1 cellular context compared by ENCODE assay signal in the genomic region with DNA sequence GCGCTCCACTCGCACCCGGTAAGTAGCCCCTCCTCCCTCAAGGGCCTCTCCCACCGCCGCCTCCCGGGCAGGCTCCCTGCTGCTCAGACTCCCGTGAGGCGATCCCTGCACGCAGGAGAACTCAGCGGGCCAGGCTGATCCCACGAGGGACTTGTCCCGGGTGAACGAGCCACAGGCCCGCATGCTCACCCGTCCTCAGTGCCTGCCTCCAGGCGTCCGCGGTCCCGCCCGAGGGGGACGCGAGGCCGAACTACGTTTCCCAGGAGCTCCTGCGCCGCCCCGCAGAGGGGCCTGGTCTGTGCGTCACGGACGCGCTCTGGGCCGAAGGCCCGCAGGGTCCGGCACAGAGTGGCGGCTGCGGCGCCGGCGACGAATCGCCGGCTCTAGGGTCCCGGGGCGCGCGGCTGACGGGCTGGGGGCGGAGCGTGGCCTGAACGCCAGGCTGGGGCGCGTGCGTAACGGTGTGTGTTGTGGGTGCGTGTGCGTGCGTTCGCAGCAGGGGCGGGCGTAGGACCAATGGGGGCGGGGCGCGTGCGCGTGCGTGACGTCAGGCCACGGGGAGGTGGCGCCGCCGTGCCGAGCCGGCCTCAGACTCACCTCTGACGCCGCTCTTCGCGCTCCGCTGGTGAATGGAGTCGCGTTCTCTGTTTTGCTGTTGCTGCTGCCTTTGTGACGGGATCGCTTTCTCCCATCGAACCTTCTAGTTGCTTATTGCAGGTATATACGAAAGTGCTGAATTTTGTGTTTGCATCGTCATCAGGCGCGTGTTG.
TF ChIP-seq lines count a peak whose summit lies in the region.

A gene (plus strand): TSS at position 590 of the 770 bp plus-strand sequence. CDS start 13,866 bp downstream, outside the sequence.
A gene (minus strand): TSS at position 237 of the 770 bp plus-strand sequence. CDS start 8,356 bp downstream, outside the sequence.

TF ChIP-seq in HEK293, 187 proteins besides CTCF, POLR2A, EP300 and RAD21 (continued from another document and continues in another):
- TF ChIP-seq MEIS1 (CRISPR knock-in tag; IDR thresholded peaks at IDR 0.05; ENCODE audit: borderline replicate concordance), result no peak
- TF ChIP-seq, protein P1, sequence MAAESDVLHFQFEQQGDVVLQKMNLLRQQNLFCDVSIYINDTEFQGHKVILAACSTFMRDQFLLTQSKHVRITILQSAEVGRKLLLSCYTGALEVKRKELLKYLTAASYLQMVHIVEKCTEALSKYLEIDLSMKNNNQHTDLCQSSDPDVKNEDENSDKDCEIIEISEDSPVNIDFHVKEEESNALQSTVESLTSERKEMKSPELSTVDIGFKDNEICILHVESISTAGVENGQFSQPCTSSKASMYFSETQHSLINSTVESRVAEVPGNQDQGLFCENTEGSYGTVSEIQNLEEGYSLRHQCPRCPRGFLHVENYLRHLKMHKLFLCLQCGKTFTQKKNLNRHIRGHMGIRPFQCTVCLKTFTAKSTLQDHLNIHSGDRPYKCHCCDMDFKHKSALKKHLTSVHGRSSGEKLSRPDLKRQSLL (tag by site-specific recombination; IDR thresholded peaks at IDR 0.05), result peak; percentile 92
- no peak for TF ChIP-seq ZNF239 (tag by site-specific recombination; IDR thresholded peaks at IDR 0.05)
- TF ChIP-seq ZNF175 (tag by site-specific recombination; IDR thresholded peaks at IDR 0.05), result no peak
- no peak for TF ChIP-seq ZNF16 (tag by site-specific recombination; IDR thresholded peaks at IDR 0.05; ENCODE audit: low read depth)
- no peak for TF ChIP-seq ZNF202 (tag by site-specific recombination; IDR thresholded peaks at IDR 0.05; ENCODE audit: borderline replicate concordance)
- no peak for TF ChIP-seq ZNF274 (IDR thresholded peaks at IDR 0.05; ENCODE audit: low read length)
- no peak for TF ChIP-seq ZNF274 (tag by site-specific recombination; IDR thresholded peaks at IDR 0.05; ENCODE audit: borderline replicate concordance)
- TF ChIP-seq WT1 (tag by site-specific recombination; IDR thresholded peaks at IDR 0.05), result no peak
- peak; percentile 34; the same call in 1 of the 2 replicates for TF ChIP-seq MZF1 (tag by site-specific recombination; IDR thresholded peaks at IDR 0.05; ENCODE audit: borderline replicate concordance)
- no peak for TF ChIP-seq ZNF548 (tag by site-specific recombination; IDR thresholded peaks at IDR 0.05)
- peak; percentile 14 for TF ChIP-seq YY1 (tag by site-specific recombination; IDR thresholded peaks at IDR 0.05)
- TF ChIP-seq, protein P2, sequence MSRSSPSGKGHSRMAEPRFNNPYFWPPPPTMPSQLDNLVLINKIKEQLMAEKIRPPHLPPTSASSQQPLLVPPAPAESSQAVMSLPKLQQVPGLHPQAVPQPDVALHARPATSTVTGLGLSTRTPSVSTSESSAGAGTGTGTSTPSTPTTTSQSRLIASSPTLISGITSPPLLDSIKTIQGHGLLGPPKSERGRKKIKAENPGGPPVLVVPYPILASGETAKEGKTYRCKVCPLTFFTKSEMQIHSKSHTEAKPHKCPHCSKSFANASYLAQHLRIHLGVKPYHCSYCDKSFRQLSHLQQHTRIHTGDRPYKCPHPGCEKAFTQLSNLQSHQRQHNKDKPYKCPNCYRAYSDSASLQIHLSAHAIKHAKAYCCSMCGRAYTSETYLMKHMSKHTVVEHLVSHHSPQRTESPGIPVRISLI (tag by site-specific recombination; IDR thresholded peaks at IDR 0.05), result no peak
- no peak for TF ChIP-seq ZNF747 (tag by site-specific recombination; IDR thresholded peaks at IDR 0.05)
- TF ChIP-seq ZNF670 (tag by site-specific recombination; IDR thresholded peaks at IDR 0.05; ENCODE audit: low read depth), result no peak
- TF ChIP-seq ZNF311 (tag by site-specific recombination; IDR thresholded peaks at IDR 0.05; ENCODE audit: borderline replicate concordance), result no peak
- TF ChIP-seq ZSCAN30 (tag by site-specific recombination; IDR thresholded peaks at IDR 0.05), result peak; percentile 48; the same call in 1 of the 2 replicates
- TF ChIP-seq ZNF394 (tag by site-specific recombination; IDR thresholded peaks at IDR 0.05; ENCODE audit: borderline replicate concordance), result no peak; the same call in 1 of the 2 replicates
- no peak for TF ChIP-seq ZNF837 (tag by site-specific recombination; IDR thresholded peaks at IDR 0.05)
- no peak for TF ChIP-seq HOXA7 (CRISPR knock-in tag; IDR thresholded peaks at IDR 0.05; ENCODE audit: borderline replicate concordance)
- no peak for TF ChIP-seq ZNF473 (tag by site-specific recombination; IDR thresholded peaks at IDR 0.05)
- TF ChIP-seq ZFHX2 (tag by site-specific recombination; conservative IDR thresholded peaks at IDR 0.05), result peak; percentile 96
- 0 out of 2 replicates have a peak, but pooled peaks have one; percentile 41 for TF ChIP-seq ZNF302 (tag by site-specific recombination; IDR thresholded peaks at IDR 0.05; ENCODE audit: low read depth)
- TF ChIP-seq KLF16 (tag by site-specific recombination; IDR thresholded peaks at IDR 0.05), result peak; percentile 68
- TF ChIP-seq, protein P3, sequence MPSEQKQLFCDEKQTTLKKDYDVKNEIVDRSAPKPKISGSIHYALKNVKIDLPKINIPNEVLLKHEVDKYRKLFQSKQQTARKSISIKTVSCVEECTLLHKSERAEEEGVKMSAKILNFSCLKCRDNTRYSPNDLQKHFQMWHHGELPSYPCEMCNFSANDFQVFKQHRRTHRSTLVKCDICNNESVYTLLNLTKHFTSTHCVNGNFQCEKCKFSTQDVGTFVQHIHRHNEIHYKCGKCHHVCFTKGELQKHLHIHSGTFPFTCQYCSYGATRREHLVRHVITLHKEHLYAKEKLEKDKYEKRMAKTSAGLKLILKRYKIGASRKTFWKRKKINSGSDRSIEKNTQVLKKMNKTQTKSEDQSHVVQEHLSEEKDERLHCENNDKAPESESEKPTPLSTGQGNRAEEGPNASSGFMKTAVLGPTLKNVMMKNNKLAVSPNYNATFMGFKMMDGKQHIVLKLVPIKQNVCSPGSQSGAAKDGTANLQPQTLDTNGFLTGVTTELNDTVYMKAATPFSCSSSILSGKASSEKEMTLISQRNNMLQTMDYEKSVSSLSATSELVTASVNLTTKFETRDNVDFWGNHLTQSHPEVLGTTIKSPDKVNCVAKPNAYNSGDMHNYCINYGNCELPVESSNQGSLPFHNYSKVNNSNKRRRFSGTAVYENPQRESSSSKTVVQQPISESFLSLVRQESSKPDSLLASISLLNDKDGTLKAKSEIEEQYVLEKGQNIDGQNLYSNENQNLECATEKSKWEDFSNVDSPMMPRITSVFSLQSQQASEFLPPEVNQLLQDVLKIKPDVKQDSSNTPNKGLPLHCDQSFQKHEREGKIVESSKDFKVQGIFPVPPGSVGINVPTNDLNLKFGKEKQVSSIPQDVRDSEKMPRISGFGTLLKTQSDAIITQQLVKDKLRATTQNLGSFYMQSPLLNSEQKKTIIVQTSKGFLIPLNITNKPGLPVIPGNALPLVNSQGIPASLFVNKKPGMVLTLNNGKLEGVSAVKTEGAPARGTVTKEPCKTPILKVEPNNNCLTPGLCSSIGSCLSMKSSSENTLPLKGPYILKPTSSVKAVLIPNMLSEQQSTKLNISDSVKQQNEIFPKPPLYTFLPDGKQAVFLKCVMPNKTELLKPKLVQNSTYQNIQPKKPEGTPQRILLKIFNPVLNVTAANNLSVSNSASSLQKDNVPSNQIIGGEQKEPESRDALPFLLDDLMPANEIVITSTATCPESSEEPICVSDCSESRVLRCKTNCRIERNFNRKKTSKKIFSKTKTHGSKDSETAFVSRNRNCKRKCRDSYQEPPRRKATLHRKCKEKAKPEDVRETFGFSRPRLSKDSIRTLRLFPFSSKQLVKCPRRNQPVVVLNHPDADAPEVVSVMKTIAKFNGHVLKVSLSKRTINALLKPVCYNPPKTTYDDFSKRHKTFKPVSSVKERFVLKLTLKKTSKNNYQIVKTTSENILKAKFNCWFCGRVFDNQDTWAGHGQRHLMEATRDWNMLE (tag by site-specific recombination; conservative IDR thresholded peaks at IDR 0.05; ENCODE audit: low read depth), result 0 out of 2 replicates have a peak, but pooled peaks have one; percentile 36
- TF ChIP-seq ZNF530 (tag by site-specific recombination; IDR thresholded peaks at IDR 0.05; ENCODE audit: low read depth), result no peak
- TF ChIP-seq ZNF785 (tag by site-specific recombination; IDR thresholded peaks at IDR 0.05), result peak; percentile 99
- TF ChIP-seq BCL11A (tag by site-specific recombination; IDR thresholded peaks at IDR 0.05; ENCODE audit: low read depth), result peak; percentile 51; the same call in 1 of the 2 replicates
- TF ChIP-seq, protein P4, sequence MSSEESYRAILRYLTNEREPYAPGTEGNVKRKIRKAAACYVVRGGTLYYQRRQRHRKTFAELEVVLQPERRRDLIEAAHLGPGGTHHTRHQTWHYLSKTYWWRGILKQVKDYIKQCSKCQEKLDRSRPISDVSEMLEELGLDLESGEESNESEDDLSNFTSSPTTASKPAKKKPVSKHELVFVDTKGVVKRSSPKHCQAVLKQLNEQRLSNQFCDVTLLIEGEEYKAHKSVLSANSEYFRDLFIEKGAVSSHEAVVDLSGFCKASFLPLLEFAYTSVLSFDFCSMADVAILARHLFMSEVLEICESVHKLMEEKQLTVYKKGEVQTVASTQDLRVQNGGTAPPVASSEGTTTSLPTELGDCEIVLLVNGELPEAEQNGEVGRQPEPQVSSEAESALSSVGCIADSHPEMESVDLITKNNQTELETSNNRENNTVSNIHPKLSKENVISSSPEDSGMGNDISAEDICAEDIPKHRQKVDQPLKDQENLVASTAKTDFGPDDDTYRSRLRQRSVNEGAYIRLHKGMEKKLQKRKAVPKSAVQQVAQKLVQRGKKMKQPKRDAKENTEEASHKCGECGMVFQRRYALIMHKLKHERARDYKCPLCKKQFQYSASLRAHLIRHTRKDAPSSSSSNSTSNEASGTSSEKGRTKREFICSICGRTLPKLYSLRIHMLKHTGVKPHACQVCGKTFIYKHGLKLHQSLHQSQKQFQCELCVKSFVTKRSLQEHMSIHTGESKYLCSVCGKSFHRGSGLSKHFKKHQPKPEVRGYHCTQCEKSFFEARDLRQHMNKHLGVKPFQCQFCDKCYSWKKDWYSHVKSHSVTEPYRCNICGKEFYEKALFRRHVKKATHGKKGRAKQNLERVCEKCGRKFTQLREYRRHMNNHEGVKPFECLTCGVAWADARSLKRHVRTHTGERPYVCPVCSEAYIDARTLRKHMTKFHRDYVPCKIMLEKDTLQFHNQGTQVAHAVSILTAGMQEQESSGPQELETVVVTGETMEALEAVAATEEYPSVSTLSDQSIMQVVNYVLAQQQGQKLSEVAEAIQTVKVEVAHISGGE (tag by site-specific recombination; conservative IDR thresholded peaks at IDR 0.05; ENCODE audit: low read depth), result peak; percentile 59
- peak; percentile 98 for TF ChIP-seq ZNF335 (tag by site-specific recombination; conservative IDR thresholded peaks at IDR 0.05)
- TF ChIP-seq, protein P5, sequence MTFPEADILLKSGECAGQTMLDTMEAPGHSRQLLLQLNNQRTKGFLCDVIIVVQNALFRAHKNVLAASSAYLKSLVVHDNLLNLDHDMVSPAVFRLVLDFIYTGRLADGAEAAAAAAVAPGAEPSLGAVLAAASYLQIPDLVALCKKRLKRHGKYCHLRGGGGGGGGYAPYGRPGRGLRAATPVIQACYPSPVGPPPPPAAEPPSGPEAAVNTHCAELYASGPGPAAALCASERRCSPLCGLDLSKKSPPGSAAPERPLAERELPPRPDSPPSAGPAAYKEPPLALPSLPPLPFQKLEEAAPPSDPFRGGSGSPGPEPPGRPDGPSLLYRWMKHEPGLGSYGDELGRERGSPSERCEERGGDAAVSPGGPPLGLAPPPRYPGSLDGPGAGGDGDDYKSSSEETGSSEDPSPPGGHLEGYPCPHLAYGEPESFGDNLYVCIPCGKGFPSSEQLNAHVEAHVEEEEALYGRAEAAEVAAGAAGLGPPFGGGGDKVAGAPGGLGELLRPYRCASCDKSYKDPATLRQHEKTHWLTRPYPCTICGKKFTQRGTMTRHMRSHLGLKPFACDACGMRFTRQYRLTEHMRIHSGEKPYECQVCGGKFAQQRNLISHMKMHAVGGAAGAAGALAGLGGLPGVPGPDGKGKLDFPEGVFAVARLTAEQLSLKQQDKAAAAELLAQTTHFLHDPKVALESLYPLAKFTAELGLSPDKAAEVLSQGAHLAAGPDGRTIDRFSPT (tag by site-specific recombination; IDR thresholded peaks at IDR 0.05), result no peak; the same call in 1 of the 2 replicates
- no peak for TF ChIP-seq ZNF221 (tag by site-specific recombination; IDR thresholded peaks at IDR 0.05; ENCODE audit: borderline replicate concordance)
- TF ChIP-seq GLI2 (tag by site-specific recombination; IDR thresholded peaks at IDR 0.05; ENCODE audit: borderline replicate concordance, low read depth), result no peak
- peak; percentile 44; the same call in 1 of the 2 replicates for TF ChIP-seq ZNF391 (tag by site-specific recombination; IDR thresholded peaks at IDR 0.05; ENCODE audit: borderline replicate concordance, low read depth)
- TF ChIP-seq, protein P6, sequence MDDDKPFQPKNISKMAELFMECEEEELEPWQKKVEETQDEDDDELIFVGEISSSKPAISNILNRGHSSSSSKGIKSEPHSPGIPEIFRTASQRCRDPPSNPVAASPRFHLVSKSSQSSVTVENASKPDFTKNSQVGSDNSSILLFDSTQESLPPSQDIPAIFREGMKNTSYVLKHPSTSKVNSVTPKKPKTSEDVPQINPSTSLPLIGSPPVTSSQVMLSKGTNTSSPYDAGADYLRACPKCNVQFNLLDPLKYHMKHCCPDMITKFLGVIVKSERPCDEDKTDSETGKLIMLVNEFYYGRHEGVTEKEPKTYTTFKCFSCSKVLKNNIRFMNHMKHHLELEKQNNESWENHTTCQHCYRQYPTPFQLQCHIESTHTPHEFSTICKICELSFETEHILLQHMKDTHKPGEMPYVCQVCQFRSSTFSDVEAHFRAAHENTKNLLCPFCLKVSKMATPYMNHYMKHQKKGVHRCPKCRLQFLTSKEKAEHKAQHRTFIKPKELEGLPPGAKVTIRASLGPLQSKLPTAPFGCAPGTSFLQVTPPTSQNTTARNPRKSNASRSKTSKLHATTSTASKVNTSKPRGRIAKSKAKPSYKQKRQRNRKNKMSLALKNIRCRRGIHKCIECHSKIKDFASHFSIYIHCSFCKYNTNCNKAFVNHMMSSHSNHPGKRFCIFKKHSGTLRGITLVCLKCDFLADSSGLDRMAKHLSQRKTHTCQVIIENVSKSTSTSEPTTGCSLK (tag by site-specific recombination; IDR thresholded peaks at IDR 0.05), result no peak
- TF ChIP-seq ZNF366 (tag by site-specific recombination; conservative IDR thresholded peaks at IDR 0.05), result no peak
- TF ChIP-seq ZNF354C (tag by site-specific recombination; IDR thresholded peaks at IDR 0.05; ENCODE audit: borderline replicate concordance, low read depth), result no peak
- TF ChIP-seq ZNF776 (tag by site-specific recombination; IDR thresholded peaks at IDR 0.05; ENCODE audit: borderline replicate concordance), result no peak
- TF ChIP-seq ZNF560 (tag by site-specific recombination; IDR thresholded peaks at IDR 0.05; ENCODE audit: borderline replicate concordance), result no peak
- no peak for TF ChIP-seq ZNF146 (tag by site-specific recombination; IDR thresholded peaks at IDR 0.05)
- no peak for TF ChIP-seq ZNF654 (tag by site-specific recombination; IDR thresholded peaks at IDR 0.05; ENCODE audit: low read depth)
- TF ChIP-seq ZNF501 (tag by site-specific recombination; IDR thresholded peaks at IDR 0.05), result peak; percentile 35
- no peak for TF ChIP-seq ZFP3 (tag by site-specific recombination; IDR thresholded peaks at IDR 0.05; ENCODE audit: low read depth)
- TF ChIP-seq ZNF350 (tag by site-specific recombination; IDR thresholded peaks at IDR 0.05), result 0 out of 2 replicates have a peak, but pooled peaks have one; percentile 27
- no peak for TF ChIP-seq ZNF707 (tag by site-specific recombination; IDR thresholded peaks at IDR 0.05)
